ENCODE assay signal across 11 cellular contexts in the genomic region with DNA sequence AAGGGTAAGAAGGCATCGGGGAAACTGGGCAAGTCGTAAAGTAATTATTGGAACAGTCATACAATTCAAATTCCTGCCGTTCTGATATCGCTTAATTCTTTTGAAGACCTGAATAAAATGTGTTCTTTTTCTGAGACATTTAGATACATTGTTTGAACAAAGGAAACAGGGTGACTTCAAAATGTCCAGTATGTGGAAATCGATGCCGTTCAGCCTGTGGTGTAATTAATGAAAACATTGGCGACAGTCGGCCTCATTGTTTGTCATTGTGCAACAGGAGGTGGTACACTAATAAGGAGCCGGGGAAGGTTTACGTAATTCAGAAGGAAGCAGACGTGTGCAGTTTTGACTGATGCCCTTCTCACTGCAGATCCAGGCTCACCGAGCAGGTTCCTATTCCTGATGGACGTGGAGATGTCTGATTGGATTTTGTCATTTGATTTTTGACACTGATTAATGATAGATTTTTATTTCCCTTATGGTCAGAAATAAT.
A peak's percentile ranks its signal among the peaks of the same experiment; 100 is the strongest.
DNase-seq lines count a peak whose midpoint lies in the region; ATAC-seq and TF ChIP-seq lines count a peak whose summit lies in the region.
"Had no signal": no experiment of that assay in that cellular context is flagged by ENCODE, and none has a peak within 500 bp of the region (broad histone marks: within the 10 kb centered on the region; RNA-seq: fewer than 3 reads in every experiment).

No MANE protein-coding gene starts in this region.

- H3K4me3 Mint-ChIP-seq in activated CD4-positive, alpha-beta memory T cell treated with anti-CD3 and anti-CD28 coated beads for 36 hours = no peak overlapping the region

- peaks cover 33% of the 10 kb centered on the region for H3K4me1 Mint-ChIP-seq in activated CD4-positive, alpha-beta memory T cell treated with anti-CD3 and anti-CD28 coated beads for 36 hours (ENCODE audit: low read depth)

- H3K27me3 Mint-ChIP-seq in activated CD4-positive, alpha-beta memory T cell treated with anti-CD3 and anti-CD28 coated beads for 36 hours = no peaks in the 10 kb centered on the region

- ATAC-seq in HG02970 (IDR thresholded peaks at IDR 0.05; ENCODE audit: low FRiP score, unreplicated experiment) = no peak

- no peaks in the 10 kb centered on the region for H3K9me3 Mint-ChIP-seq in activated CD4-positive, alpha-beta memory T cell treated with anti-CD3 and anti-CD28 coated beads for 36 hours

- TF ChIP-seq CTCF in NB4 (IDR thresholded peaks at IDR 0.05; ENCODE audit: low read depth, low read length) = no peak
- no peak for TF ChIP-seq CTCF in VCaP (conservative IDR thresholded peaks at IDR 0.05)
- TF ChIP-seq CTCF in liver (IDR thresholded peaks at IDR 0.05; ENCODE audit: low read depth, low read length, missing input control) = no peak

- no peak for TF ChIP-seq POLR2A in NB4 (IDR thresholded peaks at IDR 0.05; ENCODE audit: extremely low read depth, insufficient read length)

- WGBS in liver = 30% methylated on average over 13 of the region's 13 CpGs

- peak overlapping the region; percentile 46 to 54 for H3K9ac ChIP-seq in liver (ENCODE audit: low read depth in 1 of 2, low read length in 2 of 2)
- H3K9ac ChIP-seq: parathyroid adenoma had no signal

- intact Hi-C loops in activated CD4-positive, alpha-beta memory T cell treated with anti-CD3 and anti-CD28 coated beads for 36 hours (cut with micrococcal nuclease) = no loop called here

- H3K4me3 ChIP-seq in NB4 (ENCODE audit: low read depth, low read length) (peak overlapping the region; percentile 9), liver (ENCODE audit: low read depth in 1 of 3, low read length in 3 of 3) (no peak overlapping the region)
- H3K4me3 ChIP-seq: tibial nerve had no signal

- H3K36me3 ChIP-seq in liver (ENCODE audit: control insufficient read depth in 4 of 4, insufficient read depth in 3 of 4, low read depth in 1 of 4, low read length in 3 of 4) = no peaks in the 10 kb centered on the region
- H3K36me3 ChIP-seq: tibial nerve had no signal

- peak; percentile 48 to 70 for TF ChIP-seq RAD21 in liver (IDR thresholded peaks at IDR 0.05)

- H3K27me3 ChIP-seq in liver (ENCODE audit: control insufficient read depth in 4 of 4, insufficient read depth in 4 of 4, low read length in 3 of 4) = no peaks in the 10 kb centered on the region
- H3K27me3 ChIP-seq: tibial nerve had no signal

- no peak overlapping the region for H3K27ac Mint-ChIP-seq in activated CD4-positive, alpha-beta memory T cell treated with anti-CD3 and anti-CD28 coated beads for 36 hours

- POLR2A ChIA-PET in activated CD4-positive, alpha-beta memory T cell treated with anti-CD3 and anti-CD28 coated beads for 36 hours (lab: Charles Lee) = no interaction called here

- H3K27ac ChIP-seq in VCaP = peak overlapping the region; percentile 76
- peak overlapping the region; percentile 88 to 94 for H3K27ac ChIP-seq in liver (ENCODE audit: low read depth in 1 of 2, low read length in 2 of 2)
- H3K27ac ChIP-seq: parathyroid adenoma had no signal

- CTCF ChIA-PET in activated CD4-positive, alpha-beta memory T cell treated with anti-CD3 and anti-CD28 coated beads for 36 hours (lab: Charles Lee) = no interaction called here

- H3K36me3 Mint-ChIP-seq in activated CD4-positive, alpha-beta memory T cell treated with anti-CD3 and anti-CD28 coated beads for 36 hours = peaks cover 25% of the 10 kb centered on the region

- peaks cover 2 to 20% (median 11%) of the 10 kb centered on the region in 4 donors for H3K4me1 ChIP-seq in liver (ENCODE audit: control insufficient read depth in 4 of 4, insufficient read depth in 4 of 4, low read length in 3 of 4)
- H3K4me1 ChIP-seq: parathyroid adenoma had no signal

- peak; percentile 91 to 96 for DNase-seq in AML-193 (lab: John Stamatoyannopoulos, UW)
- peak; percentile 92 for DNase-seq in NB4 (ENCODE audit: low read depth)
- no peak for DNase-seq in iPS-NIHi7 (ENCODE audit: extremely low spot score)
- no peak for DNase-seq in activated CD4-positive, alpha-beta memory T cell treated with anti-CD3 and anti-CD28 coated beads for 36 hours
- DNase-seq in SHP77 (lab: John Stamatoyannopoulos, UW) = no peak
- DNase-seq: NCI-H446 treated with DMSO at 0.1 percent for 48 hours had no signal

- no peaks in the 10 kb centered on the region for H3K9me3 ChIP-seq in liver (ENCODE audit: control insufficient read depth in 4 of 4, low read length in 3 of 4)
- H3K9me3 ChIP-seq: tibial nerve had no signal

TF ChIP-seq in liver, 16 proteins besides CTCF, POLR2A, EP300 and RAD21:
- TF ChIP-seq SP1 (IDR thresholded peaks at IDR 0.05) (peak; percentile 77), FOXA1 (IDR thresholded peaks at IDR 0.05) (no peak), YY1 (IDR thresholded peaks at IDR 0.05) (peak; percentile 44), MAX (IDR thresholded peaks at IDR 0.05) (peak; percentile 68), ZBTB33 (IDR thresholded peaks at IDR 0.05) (peak; percentile 58), ATF3 (IDR thresholded peaks at IDR 0.05) (peak; percentile 84), EGR1 (IDR thresholded peaks at IDR 0.05; ENCODE audit: low read depth in 2 of 2) (peak; percentile 22 to 26), GABPA (IDR thresholded peaks at IDR 0.05 in 1 of 2, conservative IDR thresholded peaks at IDR 0.05 in 1 of 2) (peak in 1 of 2 donors; percentile 49), FOXA2 (IDR thresholded peaks at IDR 0.05) (peak; percentile 56), HNF4G (IDR thresholded peaks at IDR 0.05) (peak; percentile 33), NR2F2 (IDR thresholded peaks at IDR 0.05) (no peak), TAF1 (conservative IDR thresholded peaks at IDR 0.05) (peak; percentile 74), JUND (IDR thresholded peaks at IDR 0.05) (peak; percentile 81 to 86), RXRA (IDR thresholded peaks at IDR 0.05) (peak in 1 of 2 donors; percentile 86), HNF4A (conservative IDR thresholded peaks at IDR 0.05) (peak; percentile 62 to 75)
- TF ChIP-seq, protein P1, sequence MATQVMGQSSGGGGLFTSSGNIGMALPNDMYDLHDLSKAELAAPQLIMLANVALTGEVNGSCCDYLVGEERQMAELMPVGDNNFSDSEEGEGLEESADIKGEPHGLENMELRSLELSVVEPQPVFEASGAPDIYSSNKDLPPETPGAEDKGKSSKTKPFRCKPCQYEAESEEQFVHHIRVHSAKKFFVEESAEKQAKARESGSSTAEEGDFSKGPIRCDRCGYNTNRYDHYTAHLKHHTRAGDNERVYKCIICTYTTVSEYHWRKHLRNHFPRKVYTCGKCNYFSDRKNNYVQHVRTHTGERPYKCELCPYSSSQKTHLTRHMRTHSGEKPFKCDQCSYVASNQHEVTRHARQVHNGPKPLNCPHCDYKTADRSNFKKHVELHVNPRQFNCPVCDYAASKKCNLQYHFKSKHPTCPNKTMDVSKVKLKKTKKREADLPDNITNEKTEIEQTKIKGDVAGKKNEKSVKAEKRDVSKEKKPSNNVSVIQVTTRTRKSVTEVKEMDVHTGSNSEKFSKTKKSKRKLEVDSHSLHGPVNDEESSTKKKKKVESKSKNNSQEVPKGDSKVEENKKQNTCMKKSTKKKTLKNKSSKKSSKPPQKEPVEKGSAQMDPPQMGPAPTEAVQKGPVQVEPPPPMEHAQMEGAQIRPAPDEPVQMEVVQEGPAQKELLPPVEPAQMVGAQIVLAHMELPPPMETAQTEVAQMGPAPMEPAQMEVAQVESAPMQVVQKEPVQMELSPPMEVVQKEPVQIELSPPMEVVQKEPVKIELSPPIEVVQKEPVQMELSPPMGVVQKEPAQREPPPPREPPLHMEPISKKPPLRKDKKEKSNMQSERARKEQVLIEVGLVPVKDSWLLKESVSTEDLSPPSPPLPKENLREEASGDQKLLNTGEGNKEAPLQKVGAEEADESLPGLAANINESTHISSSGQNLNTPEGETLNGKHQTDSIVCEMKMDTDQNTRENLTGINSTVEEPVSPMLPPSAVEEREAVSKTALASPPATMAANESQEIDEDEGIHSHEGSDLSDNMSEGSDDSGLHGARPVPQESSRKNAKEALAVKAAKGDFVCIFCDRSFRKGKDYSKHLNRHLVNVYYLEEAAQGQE (IDR thresholded peaks at IDR 0.05) = peak; percentile 43

Comparison
In these comparisons a context has a peak if more than half of its experiments do, and no peak if none do; other contexts are left out.
1. DNase-seq: peak in AML-193 (2 of 2) and NB4 (single experiment); none in iPS-NIHi7 (single experiment), activated CD4-positive, alpha-beta memory T cell treated with anti-CD3 and anti-CD28 coated beads for 36 hours (single experiment) and SHP77 (0 of 2).